Comparison of ENCODE assay signal across 21 cellular contexts in genomic region chr3:138065939-138066338, GRCh38. TPM values are rescaled to one million over a fixed set of nuclear protein-coding genes. Genes with fewer than 3 reads are reported as not detected.
A peak's percentile ranks its signal among the peaks of the same experiment; 100 is the strongest.
DNase-seq lines count a peak whose midpoint lies in the region; ATAC-seq and TF ChIP-seq lines count a peak whose summit lies in the region.
"Had no signal": no experiment of that assay in that cellular context is flagged by ENCODE, and none has a peak within 500 bp of the region (broad histone marks: within the 10 kb centered on the region; RNA-seq: fewer than 3 reads in every experiment).

No MANE protein-coding gene starts in this region.

- H3K4me3 ChIP-seq in tibial nerve = no peak overlapping the region
- H3K4me3 ChIP-seq: lower lobe of right lung, thyroid gland had no signal

- intact Hi-C loops in activated T-helper 2 cell treated with anti-CD3 and anti-CD28 coated beads, Interferon-gamma antibody, Interleukin-2, Interleukin-4, amounts not matched to agents 10 μg/mL and 5 μg/mL and 100 μg/mL, durations not matched to agents 14 hours and 24 hours and 36 hours (cut with micrococcal nuclease) = loop anchor here (1.0 to 5.0 kb wide), 5 partner anchors 16 to 526 kb away; partner anchors contain the start of genes ARMC8, CEP70, DBR1 and NME9

- DNase-seq in activated T-helper 2 cell treated with anti-CD3 and anti-CD28 coated beads, Interferon-gamma antibody, Interleukin-2, Interleukin-4, amounts not matched to agents 10 μg/mL and 5 μg/mL and 100 μg/mL, durations not matched to agents 14 hours and 24 hours and 36 hours (ENCODE audit: low spot score) = no peak
- DNase-seq in amygdala (lab: John Stamatoyannopoulos, UW) = no peak
- no peak for DNase-seq in tibial nerve (ENCODE audit: low spot score in 2 of 2)
- DNase-seq in 8988T = no peak
- no peak for DNase-seq in NCI-H524 (lab: John Stamatoyannopoulos, UW)
- DNase-seq: activated CD4-positive, alpha-beta T cell treated with anti-CD3 and anti-CD28 coated beads, Interleukin-2, amount 50 U/mL, for 4 hours; C1 segment of cervical spinal cord; DMS79; effector memory CD4-positive, alpha-beta T cell; GOT3; lower lobe of right lung; naive thymus-derived CD8-positive, alpha-beta T cell; NCI-H1105; NCI-H226; SIG-M5; T1000; thyroid gland had no signal

- ATAC-seq in GM18909 (IDR thresholded peaks at IDR 0.05; ENCODE audit: poor library complexity, unreplicated experiment) (peak; percentile 19), GM21529 (IDR thresholded peaks at IDR 0.05; ENCODE audit: unreplicated experiment) (peak; percentile 4), HG03342 (IDR thresholded peaks at IDR 0.05; ENCODE audit: unreplicated experiment) (peak; percentile 5)
- ATAC-seq: lower lobe of right lung; naive thymus-derived CD8-positive, alpha-beta T cell had no signal

- H3K27me3 ChIP-seq in tibial nerve = no peaks in the 10 kb centered on the region
- H3K27me3 ChIP-seq: thyroid gland had no signal

- no peaks in the 10 kb centered on the region for H3K4me1 ChIP-seq in tibial nerve
- H3K4me1 ChIP-seq: lower lobe of right lung had no signal

- no peaks in the 10 kb centered on the region for H3K36me3 Mint-ChIP-seq in activated T-helper 2 cell treated with anti-CD3 and anti-CD28 coated beads, Interferon-gamma antibody, Interleukin-2, Interleukin-4, amounts not matched to agents 10 μg/mL and 5 μg/mL and 100 μg/mL, durations not matched to agents 14 hours and 24 hours and 36 hours (ENCODE audit: low read depth)
- H3K36me3 Mint-ChIP-seq: activated naive CD4-positive, alpha-beta T cell treated with anti-CD3 and anti-CD28 coated beads, Interleukin-2, amount 50 U/mL, for 24 hours; naive thymus-derived CD8-positive, alpha-beta T cell had no signal

- no peaks in the 10 kb centered on the region for H3K9me3 ChIP-seq in tibial nerve
- H3K9me3 ChIP-seq: lower lobe of right lung, thyroid gland had no signal

- 85 to 93% methylated on average over 2 of the region's 2 CpGs for WGBS in tibial nerve, 2 donors

- no peak for TF ChIP-seq POLR2A in tibial nerve (IDR thresholded peaks at IDR 0.05)

- H3K9me3 Mint-ChIP-seq in activated T-helper 2 cell treated with anti-CD3 and anti-CD28 coated beads, Interferon-gamma antibody, Interleukin-2, Interleukin-4, amounts not matched to agents 10 μg/mL and 5 μg/mL and 100 μg/mL, durations not matched to agents 14 hours and 24 hours and 36 hours = no peaks in the 10 kb centered on the region
- H3K9me3 Mint-ChIP-seq: activated naive CD4-positive, alpha-beta T cell treated with anti-CD3 and anti-CD28 coated beads, Interleukin-2, amount 50 U/mL, for 24 hours; naive thymus-derived CD8-positive, alpha-beta T cell had no signal

- no peak for TF ChIP-seq EP300 in tibial nerve (IDR thresholded peaks at IDR 0.05)

- H3K4me3 Mint-ChIP-seq in activated T-helper 2 cell treated with anti-CD3 and anti-CD28 coated beads, Interferon-gamma antibody, Interleukin-2, Interleukin-4, amounts not matched to agents 10 μg/mL and 5 μg/mL and 100 μg/mL, durations not matched to agents 14 hours and 24 hours and 36 hours (ENCODE audit: low read depth) = no peak overlapping the region
- H3K4me3 Mint-ChIP-seq: activated naive CD4-positive, alpha-beta T cell treated with anti-CD3 and anti-CD28 coated beads, Interleukin-2, amount 50 U/mL, for 24 hours; naive thymus-derived CD8-positive, alpha-beta T cell had no signal

- peaks cover 22% of the 10 kb centered on the region for H3K27me3 Mint-ChIP-seq in activated T-helper 2 cell treated with anti-CD3 and anti-CD28 coated beads, Interferon-gamma antibody, Interleukin-2, Interleukin-4, amounts not matched to agents 10 μg/mL and 5 μg/mL and 100 μg/mL, durations not matched to agents 14 hours and 24 hours and 36 hours (ENCODE audit: low read depth)

- H3K27ac ChIP-seq in tibial nerve = no peak overlapping the region
- H3K27ac ChIP-seq: lower lobe of right lung, thyroid gland had no signal

- TF ChIP-seq CTCF in tibial nerve (IDR thresholded peaks at IDR 0.05) = no peak

- peaks cover 0 to 83% (median 0%) of the 10 kb centered on the region in 3 donors for H3K36me3 ChIP-seq in tibial nerve

- peak overlapping the region; percentile 79 for H3K27ac Mint-ChIP-seq in activated T-helper 2 cell treated with anti-CD3 and anti-CD28 coated beads, Interferon-gamma antibody, Interleukin-2, Interleukin-4, amounts not matched to agents 10 μg/mL and 5 μg/mL and 100 μg/mL, durations not matched to agents 14 hours and 24 hours and 36 hours
- H3K27ac Mint-ChIP-seq: activated naive CD4-positive, alpha-beta T cell treated with anti-CD3 and anti-CD28 coated beads, Interleukin-2, amount 50 U/mL, for 24 hours; naive thymus-derived CD8-positive, alpha-beta T cell had no signal

- H3K4me1 Mint-ChIP-seq in activated T-helper 2 cell treated with anti-CD3 and anti-CD28 coated beads, Interferon-gamma antibody, Interleukin-2, Interleukin-4, amounts not matched to agents 10 μg/mL and 5 μg/mL and 100 μg/mL, durations not matched to agents 14 hours and 24 hours and 36 hours (ENCODE audit: low read depth) = peaks cover 23% of the 10 kb centered on the region
- H3K4me1 Mint-ChIP-seq: activated naive CD4-positive, alpha-beta T cell treated with anti-CD3 and anti-CD28 coated beads, Interleukin-2, amount 50 U/mL, for 24 hours; naive thymus-derived CD8-positive, alpha-beta T cell had no signal

RNA-seq across cellular contexts. Expression of gene DZIP1L, which starts 49.5 kb away (rescaled TPM):
- 0.16 TPM in 1 of 2 replicates, not detected in the other for total RNA-seq in activated T-helper 2 cell treated with anti-CD3 and anti-CD28 coated beads, Interferon-gamma antibody, Interleukin-2, Interleukin-4, amounts not matched to agents 10 μg/mL and 5 μg/mL and 100 μg/mL, durations not matched to agents 14 hours and 24 hours and 36 hours
- 10 to 100 TPM; 40.2 to 64.5 (median 42.8) TPM for total RNA-seq in tibial nerve
- total RNA-seq: naive thymus-derived CD8-positive, alpha-beta T cell had no signal

RNA-seq across cellular contexts. Expression of gene CLDN18, which starts 56.0 kb away (rescaled TPM):
- total RNA-seq in activated T-helper 2 cell treated with anti-CD3 and anti-CD28 coated beads, Interferon-gamma antibody, Interleukin-2, Interleukin-4, amounts not matched to agents 10 μg/mL and 5 μg/mL and 100 μg/mL, durations not matched to agents 14 hours and 24 hours and 36 hours = not detected in 2 replicates
- total RNA-seq in tibial nerve = not detected
- total RNA-seq: naive thymus-derived CD8-positive, alpha-beta T cell; thyroid gland had no signal

Comparison
In these comparisons a context has a peak if more than half of its experiments do, and no peak if none do; other contexts are left out.
1. RNA of gene DZIP1L, which starts 49.5 kb away (total RNA-seq): 40.2 to 64.5 TPM in tibial nerve; 0.16 TPM in activated T-helper 2 cell treated with anti-CD3 and anti-CD28 coated beads, Interferon-gamma antibody, Interleukin-2, Interleukin-4, amounts not matched to agents 10 μg/mL and 5 μg/mL and 100 μg/mL, durations not matched to agents 14 hours and 24 hours and 36 hours; every median in the first group is over 10 times any median in the second.
2. Peak in every context shown above with its lines, with median percentiles within 50 percentile points of each other: ATAC-seq.